ENCODE assay signal across 34 cellular contexts in genomic region chr10:86215712-86216111, GRCh38.
"Had no signal": no experiment of that assay in that cellular context is flagged by ENCODE, and none has a peak within 500 bp of the region (broad histone marks: within the 10 kb centered on the region; RNA-seq: fewer than 3 reads in every experiment).

No MANE protein-coding gene starts in this region.

- H3K27ac ChIP-seq: adrenal gland, body of pancreas, brain microvascular endothelial cell, breast epithelium, VCaP had no signal

- H3K4me1 Mint-ChIP-seq: activated B cell treated with CpG ODN at 0.5 μM for 24 hours; activated CD4-positive, alpha-beta T cell treated with anti-CD3 and anti-CD28 coated beads, Interleukin-2, amount 10 ng/mL, durations not matched to agents 24 days and 14 days; activated naive CD8-positive, alpha-beta T cell treated with anti-CD3 and anti-CD28 coated beads for 36 hours; activated T-helper 17 cell treated with anti-CD3 and anti-CD28 coated beads, Interleukin-2, amount 50 U/mL, for 72 hours; T-cell; T-helper 17 cell had no signal

- ATAC-seq: activated CD8-positive, alpha-beta T cell treated with anti-CD3 and anti-CD28 coated beads for 36 hours; activated naive CD4-positive, alpha-beta T cell treated with anti-CD3 and anti-CD28 coated beads, Interleukin-2, amount 50 U/mL, for 72 hours; activated T-cell treated with anti-CD3 and anti-CD28 coated beads, Interleukin-2, amount 50 U/mL, for 4 hours; activated T-cell treated with anti-CD3 and anti-CD28 coated beads, Interleukin-2, amount 50 U/mL, for 72 hours; activated T-helper 17 cell treated with anti-CD3 and anti-CD28 coated beads, Interleukin-2, amount 50 U/mL, for 72 hours; body of pancreas; T-cell; T-helper 17 cell had no signal

- DNase-seq: activated B cell treated with CpG ODN at 0.5 μM for 24 hours; activated CD4-positive, alpha-beta memory T cell treated with anti-CD3 and anti-CD28 coated beads for 36 hours; activated CD4-positive, alpha-beta T cell treated with anti-CD3 and anti-CD28 coated beads for 4 hours; activated CD4-positive, alpha-beta T cell treated with anti-CD3 and anti-CD28 coated beads, Interleukin-2, amount 10 ng/mL, durations not matched to agents 24 days and 14 days; activated CD4-positive, alpha-beta T cell treated with anti-CD3 and anti-CD28 coated beads, Interleukin-2, amount 50 U/mL, for 1 hour; activated CD4-positive, alpha-beta T cell treated with anti-CD3 and anti-CD28 coated beads, Interleukin-2, amount 50 U/mL, for 4 hours; activated CD4-positive, CD25-positive, alpha-beta regulatory T cell treated with anti-CD3 and anti-CD28 coated beads, Interleukin-2, amount 50 U/mL, for 72 hours; activated CD8-positive, alpha-beta memory T cell treated with anti-CD3 and anti-CD28 coated beads, Interleukin-2, amount 50 U/mL, for 4 hours; activated CD8-positive, alpha-beta T cell treated with anti-CD3 and anti-CD28 coated beads for 36 hours; activated effector memory CD4-positive, alpha-beta T cell treated with anti-CD3 and anti-CD28 coated beads, Interleukin-2, amount 50 U/mL, for 16 hours; activated gamma-delta T cell treated with Interleukin-2 at 50 U/mL for 16 hours; activated naive CD4-positive, alpha-beta T cell; activated naive CD4-positive, alpha-beta T cell treated with anti-CD3 and anti-CD28 coated beads for 36 hours; activated naive CD4-positive, alpha-beta T cell treated with anti-CD3 and anti-CD28 coated beads, Interleukin-2, amount 50 U/mL, for 16 hours; activated naive CD8-positive, alpha-beta T cell treated with anti-CD3 and anti-CD28 coated beads for 36 hours; activated T-cell treated with anti-CD3 and anti-CD28 coated beads for 4 hours; activated T-cell treated with anti-CD3 and anti-CD28 coated beads, Interleukin-2, amount 50 U/mL, for 1 hour; activated T-cell treated with anti-CD3 and anti-CD28 coated beads, Interleukin-2, amount 50 U/mL, for 4 hours; activated T-cell treated with anti-CD3 and anti-CD28 coated beads, Interleukin-2, amount 50 U/mL, for 72 hours; adrenal gland; amniotic stem cell; body of pancreas; brain microvascular endothelial cell; central memory CD4-positive, alpha-beta T cell; T-cell; T-helper 17 cell; T-helper 9 cell had no signal

- H3K36me3 Mint-ChIP-seq: activated CD4-positive, alpha-beta memory T cell treated with anti-CD3 and anti-CD28 coated beads for 36 hours; activated naive CD4-positive, alpha-beta T cell treated with anti-CD3 and anti-CD28 coated beads, Interleukin-2, amount 50 U/mL, for 72 hours; activated naive CD8-positive, alpha-beta T cell treated with anti-CD3 and anti-CD28 coated beads for 36 hours; T-cell had no signal

- FAIRE-seq: astrocyte, TTC549 had no signal

- H3K36me3 ChIP-seq: adrenal gland, brain microvascular endothelial cell, breast epithelium had no signal

- H3K9me3 Mint-ChIP-seq: activated B cell treated with CpG ODN at 0.5 μM for 24 hours; activated CD4-positive, alpha-beta memory T cell treated with anti-CD3 and anti-CD28 coated beads for 36 hours; activated CD4-positive, alpha-beta T cell treated with anti-CD3 and anti-CD28 coated beads, Interleukin-2, amount 10 ng/mL, durations not matched to agents 24 days and 14 days; activated CD8-positive, alpha-beta T cell treated with anti-CD3 and anti-CD28 coated beads for 36 hours; activated naive CD4-positive, alpha-beta T cell treated with anti-CD3 and anti-CD28 coated beads for 36 hours; activated naive CD4-positive, alpha-beta T cell treated with anti-CD3 and anti-CD28 coated beads, Interleukin-2, amount 50 U/mL, for 72 hours; activated naive CD8-positive, alpha-beta T cell treated with anti-CD3 and anti-CD28 coated beads for 36 hours; activated T-cell treated with anti-CD3 and anti-CD28 coated beads, Interleukin-2, amount 50 U/mL, for 4 hours; activated T-cell treated with anti-CD3 and anti-CD28 coated beads, Interleukin-2, amount 50 U/mL, for 72 hours; activated T-helper 1 cell treated with anti-CD3 and anti-CD28 coated beads, Interleukin-12 subunit alpha, Interleukin-12 subunit beta, Interleukin-2, Interleukin-4 antibody, amounts not matched to agents 30 ng/mL and 10 ng/mL and 1 ng/mL, durations not matched to agents 14 hours and 24 hours and 36 hours; activated T-helper 17 cell treated with anti-CD3 and anti-CD28 coated beads, Interleukin-2, amount 50 U/mL, for 72 hours; T-cell had no signal

- H3K4me3 Mint-ChIP-seq: activated B cell treated with CpG ODN at 0.5 μM for 24 hours; activated CD4-positive, alpha-beta memory T cell treated with anti-CD3 and anti-CD28 coated beads for 36 hours; activated CD4-positive, alpha-beta T cell treated with anti-CD3 and anti-CD28 coated beads, Interleukin-2, amount 10 ng/mL, durations not matched to agents 24 days and 14 days; activated CD8-positive, alpha-beta T cell treated with anti-CD3 and anti-CD28 coated beads for 36 hours; activated naive CD4-positive, alpha-beta T cell treated with anti-CD3 and anti-CD28 coated beads for 36 hours; activated naive CD8-positive, alpha-beta T cell treated with anti-CD3 and anti-CD28 coated beads for 36 hours; activated T-cell treated with anti-CD3 and anti-CD28 coated beads, Interleukin-2, amount 50 U/mL, for 4 hours; activated T-cell treated with anti-CD3 and anti-CD28 coated beads, Interleukin-2, amount 50 U/mL, for 72 hours; activated T-helper 1 cell treated with anti-CD3 and anti-CD28 coated beads, Interleukin-12 subunit alpha, Interleukin-12 subunit beta, Interleukin-2, Interleukin-4 antibody, amounts not matched to agents 30 ng/mL and 10 ng/mL and 1 ng/mL, durations not matched to agents 14 hours and 24 hours and 36 hours; activated T-helper 17 cell treated with anti-CD3 and anti-CD28 coated beads, Interleukin-2, amount 50 U/mL, for 72 hours; T-cell; T-helper 17 cell had no signal

- H3K9me3 ChIP-seq: adrenal gland, body of pancreas, breast epithelium had no signal

- H3K4me3 ChIP-seq: adrenal gland, body of pancreas, breast epithelium had no signal

- H3K27ac Mint-ChIP-seq: activated B cell treated with CpG ODN at 0.5 μM for 24 hours; activated CD4-positive, alpha-beta memory T cell treated with anti-CD3 and anti-CD28 coated beads for 36 hours; activated CD4-positive, alpha-beta T cell treated with anti-CD3 and anti-CD28 coated beads, Interleukin-2, amount 10 ng/mL, durations not matched to agents 24 days and 14 days; activated CD8-positive, alpha-beta T cell treated with anti-CD3 and anti-CD28 coated beads for 36 hours; activated naive CD4-positive, alpha-beta T cell treated with anti-CD3 and anti-CD28 coated beads for 36 hours; activated naive CD4-positive, alpha-beta T cell treated with anti-CD3 and anti-CD28 coated beads, Interleukin-2, amount 50 U/mL, for 72 hours; activated naive CD8-positive, alpha-beta T cell treated with anti-CD3 and anti-CD28 coated beads for 36 hours; activated T-cell treated with anti-CD3 and anti-CD28 coated beads, Interleukin-2, amount 50 U/mL, for 72 hours; activated T-helper 1 cell treated with anti-CD3 and anti-CD28 coated beads, Interleukin-12 subunit alpha, Interleukin-12 subunit beta, Interleukin-2, Interleukin-4 antibody, amounts not matched to agents 30 ng/mL and 10 ng/mL and 1 ng/mL, durations not matched to agents 14 hours and 24 hours and 36 hours; activated T-helper 17 cell treated with anti-CD3 and anti-CD28 coated beads, Interleukin-2, amount 50 U/mL, for 72 hours; T-cell; T-helper 17 cell had no signal

- H3K27me3 ChIP-seq: adrenal gland, body of pancreas, brain microvascular endothelial cell, breast epithelium had no signal

- H3K27me3 Mint-ChIP-seq: activated CD4-positive, alpha-beta memory T cell treated with anti-CD3 and anti-CD28 coated beads for 36 hours; activated CD4-positive, alpha-beta T cell treated with anti-CD3 and anti-CD28 coated beads, Interleukin-2, amount 10 ng/mL, durations not matched to agents 24 days and 14 days; activated CD8-positive, alpha-beta T cell treated with anti-CD3 and anti-CD28 coated beads for 36 hours; activated naive CD8-positive, alpha-beta T cell treated with anti-CD3 and anti-CD28 coated beads for 36 hours had no signal

- H3K4me1 ChIP-seq: adrenal gland, body of pancreas, breast epithelium had no signal
